ENCODE assay signal across 9 cellular contexts in genomic region chr1:36175137-36176095, GRCh38. TPM values are rescaled to one million over a fixed set of nuclear protein-coding genes. Genes with fewer than 3 reads are reported as not detected.
DNase-seq lines count a peak whose midpoint lies in the region; ATAC-seq, FAIRE-seq and TF ChIP-seq lines count a peak whose summit lies in the region.
"Had no signal": no experiment of that assay in that cellular context is flagged by ENCODE, and none has a peak within 500 bp of the region (broad histone marks: within the 10 kb centered on the region; RNA-seq: fewer than 3 reads in every experiment).

No MANE protein-coding gene starts in this region.

- peaks cover 100% of the 10 kb centered on the region for H3K36me3 ChIP-seq in neutrophil

- no peaks in the 10 kb centered on the region for H3K27me3 ChIP-seq in neutrophil

- no peak for TF ChIP-seq POLR2A in GM12891 (IDR thresholded peaks at IDR 0.05; ENCODE audit: low read depth, low read length)

- peak; percentile 31 for FAIRE-seq in GM12891 (lab: Jason Lieb, UNC)

- DNase-seq in GM12891 (ENCODE audit: insufficient read length, low spot score) (peak; percentile 54), NCI-H510A (lab: John Stamatoyannopoulos, UW) (peak; percentile 53), epidermal melanocyte (ENCODE audit: insufficient read length, low spot score) (peak; percentile 72)
- no peak for DNase-seq in activated CD4-positive, alpha-beta T cell treated with anti-CD3 and anti-CD28 coated beads, Interleukin-2, amount 50 U/mL, for 4 hours

- peak overlapping the region; percentile 18 for H3K27ac ChIP-seq in neutrophil
- H3K27ac ChIP-seq: SK-N-MC had no signal

- no peak overlapping the region for H3K4me3 ChIP-seq in neutrophil (ENCODE audit: low read depth in 1 of 2, low read length in 1 of 2)
- H3K4me3 ChIP-seq: SK-N-MC had no signal

- H3K9me3 ChIP-seq in neutrophil: no peaks in the 10 kb centered on the region

- TF ChIP-seq CTCF in neutrophil (IDR thresholded peaks at IDR 0.05): no peak

- H3K4me1 ChIP-seq in neutrophil (ENCODE audit: control insufficient read depth in 1 of 2, insufficient read depth in 1 of 2, low read depth in 1 of 2, low read length in 1 of 2): no peaks in the 10 kb centered on the region

- ATAC-seq in GM21526 (IDR thresholded peaks at IDR 0.05; ENCODE audit: low FRiP score, unreplicated experiment): no peak
- no peak for ATAC-seq in GM18511 (IDR thresholded peaks at IDR 0.05; ENCODE audit: unreplicated experiment)
- no peak for ATAC-seq in HG03378 (IDR thresholded peaks at IDR 0.05; ENCODE audit: unreplicated experiment)

TF ChIP-seq in GM12891, 5 proteins besides CTCF, POLR2A, EP300 and RAD21:
- no peak for TF ChIP-seq PAX5 (IDR thresholded peaks at IDR 0.05; ENCODE audit: insufficient read depth, low read length, severe bottlenecking)
- TF ChIP-seq POLR2AphosphoS5 (IDR thresholded peaks at IDR 0.05; ENCODE audit: low read depth, low read length): no peak
- no peak for TF ChIP-seq SPI1 (IDR thresholded peaks at IDR 0.05; ENCODE audit: low read depth, low read length)
- no peak for TF ChIP-seq POU2F2 (IDR thresholded peaks at IDR 0.05; ENCODE audit: low read depth, low read length)
- no peak for TF ChIP-seq TAF1 (IDR thresholded peaks at IDR 0.05; ENCODE audit: low read depth, low read length)

RNA-seq across cellular contexts. Expression of gene MAP7D1, which starts 19.5 kb away (rescaled TPM):
- polyA plus RNA-seq in GM12891 (2012; ENCODE audit: low read depth, missing spikeins): 37.9 TPM

RNA-seq across cellular contexts. Expression of gene TRAPPC3, which starts 26.1 kb away (rescaled TPM):
- polyA plus RNA-seq in GM12891 (2012; ENCODE audit: low read depth, missing spikeins): 48.6 TPM

RNA-seq across cellular contexts. Expression of gene THRAP3, which starts 48.8 kb away (rescaled TPM):
- 53.4 TPM for polyA plus RNA-seq in GM12891 (2012; ENCODE audit: low read depth, missing spikeins)

RNA-seq across cellular contexts. Expression of gene COL8A2, which starts 50.4 kb away (rescaled TPM):
- polyA plus RNA-seq in GM12891 (2012; ENCODE audit: low read depth, missing spikeins): 0.01 TPM

Comparison
In these comparisons a context has a peak if more than half of its experiments do, and no peak if none do; other contexts are left out.
1. DNase-seq: peak in GM12891 (single experiment), NCI-H510A (single experiment) and epidermal melanocyte (single experiment); none in activated CD4-positive, alpha-beta T cell treated with anti-CD3 and anti-CD28 coated beads, Interleukin-2, amount 50 U/mL, for 4 hours (0 of 2).